ENCODE assay signal across 8 cellular contexts in the genomic region with DNA sequence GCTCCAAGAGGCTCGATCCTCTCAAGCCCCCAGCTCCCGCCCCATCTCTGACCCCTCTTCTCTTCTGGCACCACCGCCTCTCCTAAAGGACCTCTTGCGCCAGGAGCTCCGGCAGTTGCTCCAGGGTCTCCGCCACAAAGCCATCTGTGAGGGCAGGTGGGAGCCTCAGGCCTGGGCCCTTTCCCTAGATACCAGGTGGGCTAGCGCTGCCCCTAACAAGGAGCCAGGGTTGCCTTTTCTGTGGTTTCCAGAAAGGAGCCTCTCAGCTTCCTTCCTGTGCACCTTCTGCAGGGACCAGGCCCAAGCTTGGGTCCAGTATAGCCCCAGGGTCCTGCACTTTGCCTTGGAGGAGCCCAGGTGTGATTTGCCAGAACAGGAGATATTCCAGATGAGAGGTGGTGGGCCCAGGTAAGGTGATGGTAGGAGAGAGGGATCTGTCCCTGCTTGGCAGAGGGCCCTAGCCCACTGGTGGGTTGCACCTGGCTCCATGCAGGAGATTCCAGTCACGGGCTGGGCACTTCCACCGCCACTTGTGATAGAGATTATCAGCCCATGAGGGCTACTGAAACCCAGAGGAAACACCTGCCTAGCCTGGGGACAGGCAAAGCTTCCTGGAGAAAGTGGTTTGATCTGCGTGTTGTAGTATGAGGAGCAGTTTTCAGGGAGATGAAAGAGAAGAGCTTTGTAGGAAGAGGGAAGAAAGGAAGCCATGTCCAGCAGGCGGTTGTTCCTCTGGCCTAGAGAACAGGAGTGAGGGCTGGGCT. TPM values are rescaled to one million over a fixed set of nuclear protein-coding genes. Genes with fewer than 3 reads are reported as not detected.
A peak's percentile ranks its signal among the peaks of the same experiment; 100 is the strongest.
DNase-seq lines count a peak whose midpoint lies in the region; ATAC-seq and TF ChIP-seq lines count a peak whose summit lies in the region.

No MANE protein-coding gene starts in this region.

- no peak for TF ChIP-seq EP300 in gastroesophageal sphincter (IDR thresholded peaks at IDR 0.05)

- POLR2A ChIA-PET in HEK293 (lab: Yijun Ruan, JAX), result interaction anchor here (0.5 to 1.8 kb wide), 5 partner anchors 16 to 508 kb away, joined by 3 to 15 read pairs (median 4); a partner anchor contains a TSS
- POLR2A ChIA-PET in T-cell (lab: Charles Lee), result no interaction called here

- CTCF ChIA-PET in HEK293 (lab: Yijun Ruan, JAX) (interaction anchor here (0.6 to 6.5 kb wide), 9 partner anchors 11 to 340 kb away, joined by 3 to 53 read pairs (median 5); no protein-coding TSS in a partner anchor), T-cell (lab: Charles Lee) (interaction anchor here (0.6 kb wide), 2 partner anchors 41 to 46 kb away, joined by 4 read pairs; no protein-coding TSS in a partner anchor)

- H3K27ac Mint-ChIP-seq in T-cell, result peak overlapping the region in 1 of 2 donors; percentile 44

- 46 to 57% methylated on average over 1 to 4 of the region's 11 CpGs for WGBS in gastroesophageal sphincter (ENCODE audit: low coverage in 1 of 2), 2 donors
- WGBS in smooth muscle cell (ENCODE audit: low lambda C conversion rate), result 47% methylated on average over 11 of the region's 11 CpGs

- no peaks in the 10 kb centered on the region for H3K79me2 ChIP-seq in smooth muscle cell (ENCODE audit: low read depth)

- TF ChIP-seq CTCF in HEK293 (tag by site-specific recombination; IDR thresholded peaks at IDR 0.05) (no peak), gastroesophageal sphincter (IDR thresholded peaks at IDR 0.05) (no peak), smooth muscle cell (IDR thresholded peaks at IDR 0.05; ENCODE audit: borderline replicate concordance, insufficient read depth, poor library complexity, severe bottlenecking) (no peak)

- no peaks in the 10 kb centered on the region for H3K36me3 Mint-ChIP-seq in T-cell

- no peaks in the 10 kb centered on the region for H4K20me1 ChIP-seq in smooth muscle cell (ENCODE audit: low read depth)

- H3K4me3 ChIP-seq in HEK293 (ENCODE audit: low read depth, low read length) (peak overlapping the region; percentile 72), gastroesophageal sphincter (peak overlapping the region; percentile 52 to 74), smooth muscle cell (peak overlapping the region; percentile 51)

- peaks cover 12 to 16% (median 12%) of the 10 kb centered on the region in 3 donors for H3K4me1 Mint-ChIP-seq in T-cell

- H3K27me3 ChIP-seq in gastroesophageal sphincter, result no peaks in the 10 kb centered on the region
- no peaks in the 10 kb centered on the region for H3K27me3 ChIP-seq in smooth muscle cell (ENCODE audit: low read depth)

- H3F3A ChIP-seq in smooth muscle cell (ENCODE audit: low read depth), result peaks cover 11% of the 10 kb centered on the region

- no peak overlapping the region for H3K27ac ChIP-seq in HEK293 (ENCODE audit: extremely low read depth, low read depth, low read length)
- H3K27ac ChIP-seq in gastroesophageal sphincter, result peak overlapping the region in 3 of 4 donors; percentile 80 to 84 (median 80)
- no peak overlapping the region for H3K27ac ChIP-seq in smooth muscle cell (ENCODE audit: low read depth)

- H3K36me3 ChIP-seq in HEK293 (ENCODE audit: control insufficient read depth in 2 of 2, insufficient read depth in 1 of 2, low read length in 2 of 2), result peaks cover 0 to 7% of the 10 kb centered on the region in 2 experiments; a peak in 2 of 3 replicates
- H3K36me3 ChIP-seq in gastroesophageal sphincter, result no peaks in the 10 kb centered on the region
- H3K36me3 ChIP-seq in smooth muscle cell (ENCODE audit: low read depth), result no peaks in the 10 kb centered on the region

- no peak for DNase-seq in T-cell
- DNase-seq in smooth muscle cell (lab: John Stamatoyannopoulos, UW; ENCODE audit: unreplicated experiment), result no peak
- no peak for DNase-seq in cerebellar nuclear complex (lab: John Stamatoyannopoulos, UW)
- DNase-seq in NK-92 treated with Interleukin-12 subunit alpha and Interleukin-12 subunit beta, amount 100 ng/mL, for 24 hours (lab: John Stamatoyannopoulos, UW), result no peak
- no peak for DNase-seq in cerebellum (ENCODE audit: low spot score)

- H2AFZ ChIP-seq in smooth muscle cell (ENCODE audit: low read depth), result no peak overlapping the region

- H3K9me3 Mint-ChIP-seq in T-cell, result no peaks in the 10 kb centered on the region

- H3K4me1 ChIP-seq in HEK293 (ENCODE audit: control insufficient read depth, insufficient read depth, low read length) (no peaks in the 10 kb centered on the region), gastroesophageal sphincter (peaks cover 0 to 33% (median 7%) of the 10 kb centered on the region in 3 donors), smooth muscle cell (ENCODE audit: low read depth) (peaks cover 11% of the 10 kb centered on the region)

- H3K4me2 ChIP-seq in smooth muscle cell, result peak overlapping the region; percentile 95

- TF ChIP-seq POLR2A in gastroesophageal sphincter (IDR thresholded peaks at IDR 0.05), result no peak

- H3K4me3 Mint-ChIP-seq in T-cell, result peak overlapping the region; percentile 90 to 94 (median 92)

- ATAC-seq in T-cell (replicated peaks in 1 of 4), result no peak
- no peak for ATAC-seq in gastroesophageal sphincter
- ATAC-seq in HG03342 (IDR thresholded peaks at IDR 0.05; ENCODE audit: unreplicated experiment), result no peak

- H3K27me3 Mint-ChIP-seq in T-cell, result no peaks in the 10 kb centered on the region

- H3K9me3 ChIP-seq in HEK293 (ENCODE audit: control insufficient read depth, insufficient read depth, low read depth, low read length), result no peaks in the 10 kb centered on the region
- no peaks in the 10 kb centered on the region for H3K9me3 ChIP-seq in gastroesophageal sphincter
- no peaks in the 10 kb centered on the region for H3K9me3 ChIP-seq in smooth muscle cell (replicated peaks; ENCODE audit: low read depth)

- no peak overlapping the region for H3K9ac ChIP-seq in smooth muscle cell (ENCODE audit: low read depth)

TF ChIP-seq in HEK293, 187 proteins besides CTCF, POLR2A, EP300 and RAD21:
- TF ChIP-seq, protein P1, sequence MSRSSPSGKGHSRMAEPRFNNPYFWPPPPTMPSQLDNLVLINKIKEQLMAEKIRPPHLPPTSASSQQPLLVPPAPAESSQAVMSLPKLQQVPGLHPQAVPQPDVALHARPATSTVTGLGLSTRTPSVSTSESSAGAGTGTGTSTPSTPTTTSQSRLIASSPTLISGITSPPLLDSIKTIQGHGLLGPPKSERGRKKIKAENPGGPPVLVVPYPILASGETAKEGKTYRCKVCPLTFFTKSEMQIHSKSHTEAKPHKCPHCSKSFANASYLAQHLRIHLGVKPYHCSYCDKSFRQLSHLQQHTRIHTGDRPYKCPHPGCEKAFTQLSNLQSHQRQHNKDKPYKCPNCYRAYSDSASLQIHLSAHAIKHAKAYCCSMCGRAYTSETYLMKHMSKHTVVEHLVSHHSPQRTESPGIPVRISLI (tag by site-specific recombination; IDR thresholded peaks at IDR 0.05), result no peak
- TF ChIP-seq WT1 (tag by site-specific recombination; IDR thresholded peaks at IDR 0.05), result no peak
- TF ChIP-seq, protein P2, sequence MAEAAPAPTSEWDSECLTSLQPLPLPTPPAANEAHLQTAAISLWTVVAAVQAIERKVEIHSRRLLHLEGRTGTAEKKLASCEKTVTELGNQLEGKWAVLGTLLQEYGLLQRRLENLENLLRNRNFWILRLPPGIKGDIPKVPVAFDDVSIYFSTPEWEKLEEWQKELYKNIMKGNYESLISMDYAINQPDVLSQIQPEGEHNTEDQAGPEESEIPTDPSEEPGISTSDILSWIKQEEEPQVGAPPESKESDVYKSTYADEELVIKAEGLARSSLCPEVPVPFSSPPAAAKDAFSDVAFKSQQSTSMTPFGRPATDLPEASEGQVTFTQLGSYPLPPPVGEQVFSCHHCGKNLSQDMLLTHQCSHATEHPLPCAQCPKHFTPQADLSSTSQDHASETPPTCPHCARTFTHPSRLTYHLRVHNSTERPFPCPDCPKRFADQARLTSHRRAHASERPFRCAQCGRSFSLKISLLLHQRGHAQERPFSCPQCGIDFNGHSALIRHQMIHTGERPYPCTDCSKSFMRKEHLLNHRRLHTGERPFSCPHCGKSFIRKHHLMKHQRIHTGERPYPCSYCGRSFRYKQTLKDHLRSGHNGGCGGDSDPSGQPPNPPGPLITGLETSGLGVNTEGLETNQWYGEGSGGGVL (tag by site-specific recombination; IDR thresholded peaks at IDR 0.05), result peak; percentile 1; the same call in 1 of the 2 replicates
TF ChIP-seq in HEK293: peak in this region for 1.

RNA-seq across cellular contexts. Expression of a gene that starts 1.0 kb away (rescaled TPM):
- 1 to 10 TPM in 3 of 5 donors, under 1 TPM in 2; 0.50 to 4.3 (median 1.7) TPM for total RNA-seq in T-cell
- 1 to 10 TPM; 5.0 to 6.2 (median 5.5) TPM for total RNA-seq in gastroesophageal sphincter
- 6.5 and 7.3 TPM in 2 replicates for total RNA-seq in smooth muscle cell
- polyA plus RNA-seq in smooth muscle cell, result 11.4 and 16.6 TPM in 2 replicates
- total RNA-seq in cerebellum, result 5.2 TPM

RNA-seq across cellular contexts. Expression of a gene that starts 13.4 kb away (rescaled TPM):
- total RNA-seq in T-cell (1 to 10 TPM; 1.2 to 5.3 (median 3.1) TPM), gastroesophageal sphincter (100 to 1,000 TPM in 1 of 4 donors, 10 to 100 TPM in 3; 34.4 to 129 (median 37.6) TPM), smooth muscle cell (52.4 and 67.0 TPM in 2 replicates), cerebellum (59.3 TPM)
- 113 and 135 TPM in 2 replicates for polyA plus RNA-seq in smooth muscle cell

RNA-seq across cellular contexts. Expression of a gene that starts 17.7 kb away (rescaled TPM):
- total RNA-seq in T-cell (10 to 100 TPM; 57.5 to 88.6 (median 69.5) TPM), gastroesophageal sphincter (100 to 1,000 TPM in 1 of 4 donors, 10 to 100 TPM in 3; 67.9 to 107 (median 89.9) TPM), smooth muscle cell (95.3 and 106 TPM in 2 replicates), cerebellum (89.9 TPM)
- polyA plus RNA-seq in smooth muscle cell, result 203 and 222 TPM in 2 replicates

RNA-seq across cellular contexts. Expression of a gene that starts 22.6 kb away (rescaled TPM):
- total RNA-seq in T-cell (10 to 100 TPM; 22.1 to 46.6 (median 41.8) TPM), gastroesophageal sphincter (10 to 100 TPM; 23.5 to 41.9 (median 32.5) TPM), smooth muscle cell (9.8 and 23.5 TPM in 2 replicates), cerebellum (14.2 TPM)
- 20.3 and 26.5 TPM in 2 replicates for polyA plus RNA-seq in smooth muscle cell

RNA-seq across cellular contexts. Expression of a gene that starts 38.8 kb away (rescaled TPM):
- 1 to 10 TPM in 4 of 5 donors, not detected in 1; 1.4 to 8.2 (median 6.3) TPM for total RNA-seq in T-cell
- 10 to 100 TPM in 1 of 4 donors, 1 to 10 TPM in 3; 1.8 to 14.2 (median 7.5) TPM for total RNA-seq in gastroesophageal sphincter
- total RNA-seq in smooth muscle cell, result 10.2 and 13.7 TPM in 2 replicates
- 14.9 and 25.8 TPM in 2 replicates for polyA plus RNA-seq in smooth muscle cell
- total RNA-seq in cerebellum, result 12.3 TPM

Comparison
In these comparisons a context has a peak if more than half of its experiments do, and no peak if none do; other contexts are left out.
1. H3K27ac ChIP-seq: peak in gastroesophageal sphincter (3 of 4); none in HEK293 (single experiment) and smooth muscle cell (single experiment).
2. Peak in every context shown above with its lines, with median percentiles within 50 percentile points of each other: H3K4me3 ChIP-seq.